In genomic region chr20:31915491-31916280, GRCh38 we compare ENCODE assay signal across 23 cellular contexts. TPM values are rescaled to one million over a fixed set of nuclear protein-coding genes. Genes with fewer than 3 reads are reported as not detected.
"Had no signal": no experiment of that assay in that cellular context is flagged by ENCODE, and none has a peak within 500 bp of the region (broad histone marks: within the 10 kb centered on the region; RNA-seq: fewer than 3 reads in every experiment).

No MANE protein-coding gene starts in this region.

- FAIRE-seq: endometrium, frontal cortex had no signal

- ATAC-seq: activated CD8-positive, alpha-beta T cell treated with anti-CD3 and anti-CD28 coated beads, Interleukin-2, amount 10 ng/mL, durations not matched to agents 7 days and 5 days had no signal

- H3K4me1 ChIP-seq: ascending aorta, left ventricle myocardium inferior, right atrium auricular region, thyroid gland had no signal

- H3K9me3 ChIP-seq: ascending aorta, left ventricle myocardium inferior, right atrium auricular region, thyroid gland had no signal

- H3K27ac ChIP-seq: ascending aorta, coronary artery, left ventricle myocardium inferior, right atrium auricular region, thyroid gland had no signal

- H3K27me3 ChIP-seq: ascending aorta, right atrium auricular region, thyroid gland had no signal

- H3K36me3 ChIP-seq: ascending aorta, left ventricle myocardium inferior, right atrium auricular region, thyroid gland had no signal

- DNase-seq: activated CD4-positive, alpha-beta T cell treated with anti-CD3 and anti-CD28 coated beads, Interleukin-2, amount 10 ng/mL, durations not matched to agents 24 days and 14 days; activated CD8-positive, alpha-beta T cell treated with anti-CD3 and anti-CD28 coated beads, Interleukin-2, amount 10 ng/mL, durations not matched to agents 7 days and 5 days; activated T-cell treated with anti-CD3 and anti-CD28 coated beads, Interleukin-2, amount 50 U/mL, for 24 hours; erythroblast; hypothalamus; left ventricle myocardium inferior; mammary epithelial cell; nephron progenitor cell; nucleus accumbens; stimulated activated CD4-positive, alpha-beta T cell treated with anti-CD3 and anti-CD28 coated beads, Interleukin-12 subunit alpha, Interleukin-12 subunit beta, amount 100 ng/mL, for 4 hours; stimulated activated CD4-positive, alpha-beta T cell treated with anti-CD3 and anti-CD28 coated beads, Interleukin-1b, Interleukin-23, amount 100 ng/mL, for 48 hours; stimulated activated CD8-positive, alpha-beta memory T cell treated with anti-CD3 and anti-CD28 coated beads, Interleukin-4, amount 100 ng/mL, for 48 hours; stimulated activated naive CD4-positive, alpha-beta T cell treated with Interleukin-2 at 50 U/mL for 16 hours; thyroid gland had no signal

- H3K4me3 ChIP-seq: ascending aorta, coronary artery, left ventricle myocardium inferior, right atrium auricular region, thyroid gland had no signal

RNA-seq across cellular contexts. Expression of gene TTLL9, which starts 45.3 kb away (rescaled TPM):
- total RNA-seq: activated CD4-positive, alpha-beta T cell treated with anti-CD3 and anti-CD28 coated beads, Interleukin-2, amount 10 ng/mL, durations not matched to agents 24 days and 14 days; activated CD8-positive, alpha-beta T cell treated with anti-CD3 and anti-CD28 coated beads, Interleukin-2, amount 10 ng/mL, durations not matched to agents 7 days and 5 days; activated T-helper 2 cell treated with anti-CD3 and anti-CD28 coated beads, Interferon-gamma antibody, Interleukin-2, Interleukin-4, amounts not matched to agents 10 μg/mL and 5 μg/mL and 100 μg/mL, durations not matched to agents 14 hours and 24 hours and 36 hours; ascending aorta; kidney epithelial cell; myocyte; right atrium auricular region had no signal

RNA-seq across cellular contexts. Expression of gene DUSP15, which starts 45.4 kb away (rescaled TPM):
- total RNA-seq: activated CD4-positive, alpha-beta T cell treated with anti-CD3 and anti-CD28 coated beads, Interleukin-2, amount 10 ng/mL, durations not matched to agents 24 days and 14 days; activated CD8-positive, alpha-beta T cell treated with anti-CD3 and anti-CD28 coated beads, Interleukin-2, amount 10 ng/mL, durations not matched to agents 7 days and 5 days; activated T-helper 2 cell treated with anti-CD3 and anti-CD28 coated beads, Interferon-gamma antibody, Interleukin-2, Interleukin-4, amounts not matched to agents 10 μg/mL and 5 μg/mL and 100 μg/mL, durations not matched to agents 14 hours and 24 hours and 36 hours had no signal
- polyA plus RNA-seq: mammary epithelial cell had no signal

RNA-seq across cellular contexts. Expression of gene XKR7, which starts 52.3 kb away (rescaled TPM):
- total RNA-seq: activated CD4-positive, alpha-beta T cell treated with anti-CD3 and anti-CD28 coated beads, Interleukin-2, amount 10 ng/mL, durations not matched to agents 24 days and 14 days; activated T-helper 2 cell treated with anti-CD3 and anti-CD28 coated beads, Interferon-gamma antibody, Interleukin-2, Interleukin-4, amounts not matched to agents 10 μg/mL and 5 μg/mL and 100 μg/mL, durations not matched to agents 14 hours and 24 hours and 36 hours; ascending aorta; left ventricle myocardium inferior; mammary epithelial cell; myocyte; right atrium auricular region; subcutaneous adipose tissue had no signal
- polyA plus RNA-seq: mammary epithelial cell had no signal
